20 cellular contexts compared by ENCODE assay signal in genomic region chr6:136235233-136235564, GRCh38. TPM values are rescaled to one million over a fixed set of nuclear protein-coding genes. Genes with fewer than 3 reads are reported as not detected.
DNase-seq lines count a peak whose midpoint lies in the region; ATAC-seq and TF ChIP-seq lines count a peak whose summit lies in the region.
"Had no signal": no experiment of that assay in that cellular context is flagged by ENCODE, and none has a peak within 500 bp of the region (broad histone marks: within the 10 kb centered on the region; RNA-seq: fewer than 3 reads in every experiment).

No MANE protein-coding gene starts in this region.

- H3K36me3 Mint-ChIP-seq in activated T-helper 2 cell treated with anti-CD3 and anti-CD28 coated beads, Interferon-gamma antibody, Interleukin-2, Interleukin-4, amounts not matched to agents 10 μg/mL and 5 μg/mL and 100 μg/mL, durations not matched to agents 14 hours and 24 hours and 36 hours (ENCODE audit: low read depth): peaks cover 59% of the 10 kb centered on the region
- peaks cover 0 to 8% (median 3%) of the 10 kb centered on the region in 3 donors for H3K36me3 Mint-ChIP-seq in naive thymus-derived CD8-positive, alpha-beta T cell

- ATAC-seq in foreskin keratinocyte (peak; percentile 39), HG03342 (IDR thresholded peaks at IDR 0.05; ENCODE audit: unreplicated experiment) (no peak), HG02678 (IDR thresholded peaks at IDR 0.05; ENCODE audit: unreplicated experiment) (no peak)
- ATAC-seq in naive thymus-derived CD8-positive, alpha-beta T cell: no peak
- ATAC-seq: gastroesophageal sphincter; stimulated activated memory B cell treated with anti-CD40 and anti-IgM and Interleukin-4, amounts not matched to agents 10 μg/mL and 1 μg/mL and 100 μg/mL, for 72 hours had no signal

- DNase-seq in DMS53 treated with DMSO at 0.1 percent for 48 hours (lab: John Stamatoyannopoulos, UW; ENCODE audit: unreplicated experiment): peak; percentile 93
- peak; percentile 46 for DNase-seq in HT1080 (ENCODE audit: low read depth)
- DNase-seq in activated T-helper 2 cell treated with anti-CD3 and anti-CD28 coated beads, Interferon-gamma antibody, Interleukin-2, Interleukin-4, amounts not matched to agents 10 μg/mL and 5 μg/mL and 100 μg/mL, durations not matched to agents 14 hours and 24 hours and 36 hours (ENCODE audit: low spot score): no peak
- DNase-seq in foreskin keratinocyte: peak in 1 of 2 donors; percentile 38
- no peak for DNase-seq in naive thymus-derived CD8-positive, alpha-beta T cell
- DNase-seq in NCI-H128 (lab: John Stamatoyannopoulos, UW; ENCODE audit: unreplicated experiment): no peak
- DNase-seq: activated CD4-positive, CD25-positive, alpha-beta regulatory T cell treated with anti-CD3 and anti-CD28 coated beads, Interleukin-2, amount 50 U/mL, for 72 hours; aorta; colonic mucosa; HFFc6; NCI-H1436 treated with DMSO at 0.1 percent for 48 hours; NCI-H524; occipital lobe; T-helper 9 cell had no signal

- peak overlapping the region; percentile 20 for H3K27ac Mint-ChIP-seq in activated T-helper 2 cell treated with anti-CD3 and anti-CD28 coated beads, Interferon-gamma antibody, Interleukin-2, Interleukin-4, amounts not matched to agents 10 μg/mL and 5 μg/mL and 100 μg/mL, durations not matched to agents 14 hours and 24 hours and 36 hours
- no peak overlapping the region for H3K27ac Mint-ChIP-seq in naive thymus-derived CD8-positive, alpha-beta T cell
- H3K27ac Mint-ChIP-seq: B cell; HFFc6; stimulated activated memory B cell treated with anti-CD40 and anti-IgM and Interleukin-4, amounts not matched to agents 10 μg/mL and 1 μg/mL and 100 μg/mL, for 72 hours had no signal

- H3K4me1 Mint-ChIP-seq in activated T-helper 2 cell treated with anti-CD3 and anti-CD28 coated beads, Interferon-gamma antibody, Interleukin-2, Interleukin-4, amounts not matched to agents 10 μg/mL and 5 μg/mL and 100 μg/mL, durations not matched to agents 14 hours and 24 hours and 36 hours (ENCODE audit: low read depth): peaks cover 28% of the 10 kb centered on the region
- peaks cover 4 to 14% (median 10%) of the 10 kb centered on the region in 4 donors for H3K4me1 Mint-ChIP-seq in naive thymus-derived CD8-positive, alpha-beta T cell
- H3K4me1 Mint-ChIP-seq: B cell; stimulated activated memory B cell treated with anti-CD40 and anti-IgM and Interleukin-4, amounts not matched to agents 10 μg/mL and 1 μg/mL and 100 μg/mL, for 72 hours had no signal

- H3K4me1 ChIP-seq in foreskin keratinocyte: no peaks in the 10 kb centered on the region
- H3K4me1 ChIP-seq: colonic mucosa, right atrium auricular region had no signal

- no peak for TF ChIP-seq CTCF in foreskin keratinocyte (conservative IDR thresholded peaks at IDR 0.05)

- no peaks in the 10 kb centered on the region for H3K27me3 Mint-ChIP-seq in activated T-helper 2 cell treated with anti-CD3 and anti-CD28 coated beads, Interferon-gamma antibody, Interleukin-2, Interleukin-4, amounts not matched to agents 10 μg/mL and 5 μg/mL and 100 μg/mL, durations not matched to agents 14 hours and 24 hours and 36 hours (ENCODE audit: low read depth)
- no peaks in the 10 kb centered on the region for H3K27me3 Mint-ChIP-seq in naive thymus-derived CD8-positive, alpha-beta T cell
- H3K27me3 Mint-ChIP-seq: B cell; stimulated activated memory B cell treated with anti-CD40 and anti-IgM and Interleukin-4, amounts not matched to agents 10 μg/mL and 1 μg/mL and 100 μg/mL, for 72 hours had no signal

- POLR2A ChIA-PET in naive thymus-derived CD8-positive, alpha-beta T cell (lab: Charles Lee): interaction anchor here (0.6 kb wide), 1 partner anchor 45 kb away, joined by 3 read pairs; no protein-coding TSS in a partner anchor

- no peaks in the 10 kb centered on the region for H3K27me3 ChIP-seq in foreskin keratinocyte
- H3K27me3 ChIP-seq: colonic mucosa, gastroesophageal sphincter, right atrium auricular region had no signal

- no peak overlapping the region for H3K27ac ChIP-seq in foreskin keratinocyte
- H3K27ac ChIP-seq: colonic mucosa, gastroesophageal sphincter, right atrium auricular region had no signal

- H3K9me3 Mint-ChIP-seq in activated T-helper 2 cell treated with anti-CD3 and anti-CD28 coated beads, Interferon-gamma antibody, Interleukin-2, Interleukin-4, amounts not matched to agents 10 μg/mL and 5 μg/mL and 100 μg/mL, durations not matched to agents 14 hours and 24 hours and 36 hours: no peaks in the 10 kb centered on the region
- H3K9me3 Mint-ChIP-seq in naive thymus-derived CD8-positive, alpha-beta T cell: no peaks in the 10 kb centered on the region
- H3K9me3 Mint-ChIP-seq: HFFc6; stimulated activated memory B cell treated with anti-CD40 and anti-IgM and Interleukin-4, amounts not matched to agents 10 μg/mL and 1 μg/mL and 100 μg/mL, for 72 hours had no signal

- intact Hi-C loops in activated T-helper 2 cell treated with anti-CD3 and anti-CD28 coated beads, Interferon-gamma antibody, Interleukin-2, Interleukin-4, amounts not matched to agents 10 μg/mL and 5 μg/mL and 100 μg/mL, durations not matched to agents 14 hours and 24 hours and 36 hours (cut with micrococcal nuclease): no loop called here

- no peak overlapping the region for H3K4me3 Mint-ChIP-seq in activated T-helper 2 cell treated with anti-CD3 and anti-CD28 coated beads, Interferon-gamma antibody, Interleukin-2, Interleukin-4, amounts not matched to agents 10 μg/mL and 5 μg/mL and 100 μg/mL, durations not matched to agents 14 hours and 24 hours and 36 hours (ENCODE audit: low read depth)
- no peak overlapping the region for H3K4me3 Mint-ChIP-seq in naive thymus-derived CD8-positive, alpha-beta T cell
- H3K4me3 Mint-ChIP-seq: B cell; HFFc6; stimulated activated memory B cell treated with anti-CD40 and anti-IgM and Interleukin-4, amounts not matched to agents 10 μg/mL and 1 μg/mL and 100 μg/mL, for 72 hours had no signal

RNA-seq across cellular contexts. Expression of gene MTFR2, which starts 14.9 kb away (rescaled TPM):
- 3.9 and 4.0 TPM in 2 replicates for total RNA-seq in HT1080 (2014; rRNA removed; shearing (Covaris generic))
- polyA plus RNA-seq in HT1080 (2015; cell fraction: cytosol; rRNA removed): 17.9 and 18.0 TPM in 2 replicates
- 20.0 and 22.9 TPM in 2 replicates for polyA plus RNA-seq in HT1080 (2015; cell fraction: nucleus; rRNA removed)
- 18.4 and 20.8 TPM in 2 replicates for total RNA-seq in activated T-helper 2 cell treated with anti-CD3 and anti-CD28 coated beads, Interferon-gamma antibody, Interleukin-2, Interleukin-4, amounts not matched to agents 10 μg/mL and 5 μg/mL and 100 μg/mL, durations not matched to agents 14 hours and 24 hours and 36 hours
- total RNA-seq in foreskin keratinocyte: 8.1 and 11.3 TPM in 2 replicates
- 10.3 and 14.2 TPM in 2 replicates for polyA plus RNA-seq in foreskin keratinocyte
- total RNA-seq in naive thymus-derived CD8-positive, alpha-beta T cell: 1 to 10 TPM; 3.5 to 4.3 TPM
- polyA plus RNA-seq in naive thymus-derived CD8-positive, alpha-beta T cell: 1 to 10 TPM in 1 of 3 donors, under 1 TPM in 2; 0.13 to 1.0 (median 0.78) TPM

RNA-seq across cellular contexts. Expression of gene BCLAF1, which starts 54.4 kb away (rescaled TPM):
- total RNA-seq in HT1080 (2014; rRNA removed; shearing (Covaris generic)): 99.0 and 109 TPM in 2 replicates
- polyA plus RNA-seq in HT1080 (2015; cell fraction: cytosol; rRNA removed): 45.7 and 55.3 TPM in 2 replicates
- polyA plus RNA-seq in HT1080 (2015; cell fraction: nucleus; rRNA removed): 172 and 174 TPM in 2 replicates
- total RNA-seq in activated T-helper 2 cell treated with anti-CD3 and anti-CD28 coated beads, Interferon-gamma antibody, Interleukin-2, Interleukin-4, amounts not matched to agents 10 μg/mL and 5 μg/mL and 100 μg/mL, durations not matched to agents 14 hours and 24 hours and 36 hours: 228 and 242 TPM in 2 replicates
- total RNA-seq in foreskin keratinocyte: 98.1 and 106 TPM in 2 replicates
- 17.6 and 21.7 TPM in 2 replicates for polyA plus RNA-seq in foreskin keratinocyte
- total RNA-seq in naive thymus-derived CD8-positive, alpha-beta T cell: 100 to 1,000 TPM; 270 to 277 TPM
- polyA plus RNA-seq in naive thymus-derived CD8-positive, alpha-beta T cell: 100 to 1,000 TPM; 119 to 127 (median 125) TPM

Comparison
In these comparisons a context has a peak if more than half of its experiments do, and no peak if none do; other contexts are left out.
1. DNase-seq: peak in DMS53 treated with DMSO at 0.1 percent for 48 hours (single experiment) and HT1080 (single experiment); none in activated T-helper 2 cell treated with anti-CD3 and anti-CD28 coated beads, Interferon-gamma antibody, Interleukin-2, Interleukin-4, amounts not matched to agents 10 μg/mL and 5 μg/mL and 100 μg/mL, durations not matched to agents 14 hours and 24 hours and 36 hours (single experiment), naive thymus-derived CD8-positive, alpha-beta T cell (0 of 10) and NCI-H128 (single experiment).